ENCODE assay signal across 20 cellular contexts in genomic region chr10:130777507-130778165, GRCh38.
DNase-seq lines count a peak whose midpoint lies in the region; ATAC-seq, FAIRE-seq and TF ChIP-seq lines count a peak whose summit lies in the region.
"Had no signal": no experiment of that assay in that cellular context is flagged by ENCODE, and none has a peak within 500 bp of the region (broad histone marks: within the 10 kb centered on the region; RNA-seq: fewer than 3 reads in every experiment).

No MANE protein-coding gene starts in this region.

- ATAC-seq in upper lobe of right lung (no peak), GM19328 (IDR thresholded peaks at IDR 0.05; ENCODE audit: unreplicated experiment) (no peak)
- ATAC-seq: A549, GM12878, GM23338, HCT116 had no signal

- intact Hi-C loops in kidney (cut with DNase I), result no loop called here
- intact Hi-C loops in posterior vena cava (cut with DNase I), result no loop called here
- intact Hi-C loops in upper lobe of right lung (cut with DNase I), result no loop called here

- H3K27ac ChIP-seq in kidney (ENCODE audit: low read depth in 2 of 2, low read length in 2 of 2) (no peak overlapping the region), upper lobe of right lung (no peak overlapping the region)
- H3K27ac ChIP-seq: 22Rv1, A549, C4-2B had no signal

- H3K27ac Mint-ChIP-seq in activated naive CD4-positive, alpha-beta T cell treated with anti-CD3 and anti-CD28 coated beads, Interleukin-2, amount 10 ng/mL, durations not matched to agents 7 days and 5 days, result no peak overlapping the region
- H3K27ac Mint-ChIP-seq: CD4-positive, alpha-beta memory T cell; GM23338; HFFc6 had no signal

- H3K4me3 ChIP-seq in kidney (ENCODE audit: low read length in 2 of 2), result no peak overlapping the region
- H3K4me3 ChIP-seq in upper lobe of right lung, result no peak overlapping the region
- H3K4me3 ChIP-seq: A549, GM12878, GM23338 had no signal

- H3K27me3 ChIP-seq in upper lobe of right lung, result no peaks in the 10 kb centered on the region

- CTCF ChIA-PET in activated naive CD4-positive, alpha-beta T cell treated with anti-CD3 and anti-CD28 coated beads, Interleukin-2, amount 10 ng/mL, durations not matched to agents 7 days and 5 days (lab: Charles Lee), result no interaction called here

- FAIRE-seq in kidney (lab: Jason Lieb, UNC), result no peak
- FAIRE-seq: A549, GM12878 had no signal

- no peak overlapping the region for H3K9ac ChIP-seq in kidney (ENCODE audit: low read length in 2 of 2)

- TF ChIP-seq CTCF in kidney (IDR thresholded peaks at IDR 0.05; ENCODE audit: borderline replicate concordance, extremely low read depth, insufficient read depth), result no peak
- no peak for TF ChIP-seq CTCF in upper lobe of right lung (IDR thresholded peaks at IDR 0.05)

- DNase-seq in activated naive CD4-positive, alpha-beta T cell treated with anti-CD3 and anti-CD28 coated beads, Interleukin-2, amount 10 ng/mL, durations not matched to agents 7 days and 5 days, result peak; percentile 5
- no peak for DNase-seq in activated naive CD4-positive, alpha-beta T cell (lab: John Stamatoyannopoulos, UW)
- DNase-seq in kidney (peak; percentile 43), posterior vena cava (ENCODE audit: low spot score) (peak; percentile 50), upper lobe of right lung (peak; percentile 37), DMS53 (lab: John Stamatoyannopoulos, UW) (no peak)
- DNase-seq: AML-193; CD4-positive, alpha-beta memory T cell; DMS153; DND-41; EL; H7; HFFc6 had no signal

- peaks cover 9% of the 10 kb centered on the region for H3K27me3 Mint-ChIP-seq in activated naive CD4-positive, alpha-beta T cell treated with anti-CD3 and anti-CD28 coated beads, Interleukin-2, amount 10 ng/mL, durations not matched to agents 7 days and 5 days

- no peaks in the 10 kb centered on the region for H3K4me1 Mint-ChIP-seq in activated naive CD4-positive, alpha-beta T cell treated with anti-CD3 and anti-CD28 coated beads, Interleukin-2, amount 10 ng/mL, durations not matched to agents 7 days and 5 days
- H3K4me1 Mint-ChIP-seq: CD4-positive, alpha-beta memory T cell; GM23338 had no signal

- no peaks in the 10 kb centered on the region for H3K9me3 Mint-ChIP-seq in activated naive CD4-positive, alpha-beta T cell treated with anti-CD3 and anti-CD28 coated beads, Interleukin-2, amount 10 ng/mL, durations not matched to agents 7 days and 5 days

- no peaks in the 10 kb centered on the region for H3K36me3 Mint-ChIP-seq in activated naive CD4-positive, alpha-beta T cell treated with anti-CD3 and anti-CD28 coated beads, Interleukin-2, amount 10 ng/mL, durations not matched to agents 7 days and 5 days
- H3K36me3 Mint-ChIP-seq: CD4-positive, alpha-beta memory T cell had no signal

- no peaks in the 10 kb centered on the region for H3K9me3 ChIP-seq in kidney (ENCODE audit: control insufficient read depth in 1 of 2, low read length in 2 of 2)
- H3K9me3 ChIP-seq in upper lobe of right lung, result no peaks in the 10 kb centered on the region
- H3K9me3 ChIP-seq: A549 had no signal

- no peak overlapping the region for H3K4me3 Mint-ChIP-seq in activated naive CD4-positive, alpha-beta T cell treated with anti-CD3 and anti-CD28 coated beads, Interleukin-2, amount 10 ng/mL, durations not matched to agents 7 days and 5 days
- H3K4me3 Mint-ChIP-seq: CD4-positive, alpha-beta memory T cell; GM23338; HFFc6 had no signal

- no peaks in the 10 kb centered on the region for H3K4me1 ChIP-seq in kidney (ENCODE audit: control insufficient read depth in 1 of 2, insufficient read depth in 1 of 2, low read depth in 1 of 2, low read length in 2 of 2)
- H3K4me1 ChIP-seq in upper lobe of right lung, result no peaks in the 10 kb centered on the region
- H3K4me1 ChIP-seq: A549 had no signal

- no peaks in the 10 kb centered on the region for H3K36me3 ChIP-seq in kidney (ENCODE audit: control insufficient read depth in 1 of 2, insufficient read depth in 2 of 2, low read length in 2 of 2)
- no peaks in the 10 kb centered on the region for H3K36me3 ChIP-seq in upper lobe of right lung

Comparison
In these comparisons a context has a peak if more than half of its experiments do, and no peak if none do; other contexts are left out.
1. DNase-seq: peak in activated naive CD4-positive, alpha-beta T cell treated with anti-CD3 and anti-CD28 coated beads, Interleukin-2, amount 10 ng/mL, durations not matched to agents 7 days and 5 days (single experiment), kidney (single experiment), posterior vena cava (single experiment) and upper lobe of right lung (single experiment); none in activated naive CD4-positive, alpha-beta T cell (0 of 4) and DMS53 (single experiment).